ENCODE assay signal across 7 cellular contexts in the genomic region with DNA sequence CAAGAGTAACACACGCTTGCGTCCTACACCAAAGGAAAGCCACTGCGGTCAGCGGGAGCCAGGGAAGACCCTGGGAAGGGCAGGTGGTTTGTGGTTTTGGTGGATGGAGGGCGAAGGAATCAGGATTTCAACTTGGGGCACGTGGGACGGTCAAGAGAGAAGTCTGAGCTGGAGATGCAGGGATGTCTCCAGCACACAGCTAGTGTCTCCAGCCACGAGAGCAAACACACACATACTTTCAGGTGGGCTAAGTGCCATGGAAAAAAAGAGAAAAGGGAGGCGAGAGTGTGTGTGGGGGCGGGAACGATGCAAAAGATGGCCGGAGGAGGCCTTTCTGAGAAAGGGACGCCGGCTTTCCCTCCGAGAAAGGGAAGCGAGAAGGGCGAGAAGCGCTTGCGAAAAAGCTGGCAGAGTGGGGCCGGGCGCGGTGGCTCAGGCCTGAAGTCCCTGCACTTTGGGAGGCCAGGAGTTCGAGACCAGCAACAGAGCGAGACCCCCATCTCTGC. TPM values are rescaled to one million over a fixed set of nuclear protein-coding genes. Genes with fewer than 3 reads are reported as not detected.
DNase-seq lines count a peak whose midpoint lies in the region; ATAC-seq and TF ChIP-seq lines count a peak whose summit lies in the region.

No MANE protein-coding gene starts in this region.

- H3K4me2 ChIP-seq in SU-DHL-6 (ENCODE audit: low read depth, low read length, poor library complexity, severe bottlenecking) = peak overlapping the region; percentile 61

- ATAC-seq in left lobe of liver (no peak), GM21529 (IDR thresholded peaks at IDR 0.05; ENCODE audit: unreplicated experiment) (no peak), HG03135 (IDR thresholded peaks at IDR 0.05; ENCODE audit: unreplicated experiment) (no peak)

- H3K4me3 ChIP-seq in H7 (ENCODE audit: insufficient read depth, low read depth, low read length) = peak overlapping the region; percentile 40
- peak overlapping the region; percentile 69 for H3K4me3 ChIP-seq in SU-DHL-6 (ENCODE audit: insufficient read depth, low read length, poor library complexity, severe bottlenecking)
- peak overlapping the region; percentile 49 to 51 for H3K4me3 ChIP-seq in cardiac fibroblast (replicated peaks in 1 of 2; ENCODE audit: low read depth in 2 of 2, low read length in 2 of 2)

- no peaks in the 10 kb centered on the region for H3K9me3 ChIP-seq in SU-DHL-6 (ENCODE audit: insufficient read depth, low read length)

- DNase-seq in H7 (peak; percentile 45), cardiac fibroblast (ENCODE audit: low read depth in 2 of 2) (peak; percentile 47), left lobe of liver (ENCODE audit: low spot score) (peak; percentile 54)
- DNase-seq in stimulated activated CD4-positive, alpha-beta T cell treated with anti-CD3 and anti-CD28 coated beads, Interleukin-4, amount 100 ng/mL, for 1 hour = peak; percentile 28

- no peak overlapping the region for H2AFZ ChIP-seq in SU-DHL-6 (ENCODE audit: low read depth, low read length, severe bottlenecking)

- peak overlapping the region; percentile 87 for H3K9ac ChIP-seq in SU-DHL-6 (ENCODE audit: low read length)

- peaks cover 36% of the 10 kb centered on the region for H3K79me2 ChIP-seq in SU-DHL-6 (ENCODE audit: insufficient read depth, low read length)

- peaks cover 10% of the 10 kb centered on the region; the same call in 1 of the 2 replicates for H3F3A ChIP-seq in SU-DHL-6 (ENCODE audit: insufficient read depth)

- peaks cover 21% of the 10 kb centered on the region for H4K20me1 ChIP-seq in SU-DHL-6 (ENCODE audit: low read depth, low read length)

- TF ChIP-seq CTCF in SU-DHL-6 (IDR thresholded peaks at IDR 0.05; ENCODE audit: insufficient read depth, low read length, poor library complexity, severe bottlenecking) = no peak
- no peak for TF ChIP-seq CTCF in cardiac fibroblast (IDR thresholded peaks at IDR 0.05; ENCODE audit: low read depth, low read length)

- H3K27me3 ChIP-seq in H7 (ENCODE audit: control insufficient read depth, insufficient read depth, low read length) (no peaks in the 10 kb centered on the region), SU-DHL-6 (ENCODE audit: low read length) (no peaks in the 10 kb centered on the region)

- H3K9me2 ChIP-seq in SU-DHL-6 (replicated peaks; ENCODE audit: insufficient read depth, low read length) = no peaks in the 10 kb centered on the region

- H3K27ac ChIP-seq in SU-DHL-6 (ENCODE audit: low read depth, low read length) = no peak overlapping the region; the same call in 1 of the 2 replicates

- H3K36me3 ChIP-seq in H7 (replicated peaks; ENCODE audit: control insufficient read depth, insufficient read depth, low read length) (peaks cover 3% of the 10 kb centered on the region; the same call in 1 of the 2 replicates), SU-DHL-6 (ENCODE audit: low read length) (peaks cover 15% of the 10 kb centered on the region)

RNA-seq across cellular contexts. Expression of a gene that starts 1.4 kb away (rescaled TPM):
- total RNA-seq in H7 (2014; rRNA removed; shearing (Covaris generic)) = 90.1 and 114 TPM in 2 replicates
- 43.7 TPM for total RNA-seq in left lobe of liver
